Comparison of ENCODE assay signal across 14 cellular contexts in genomic region chr20:51388227-51388626, GRCh38.
DNase-seq lines count a peak whose midpoint lies in the region; ATAC-seq, FAIRE-seq and TF ChIP-seq lines count a peak whose summit lies in the region.
"Had no signal": no experiment of that assay in that cellular context is flagged by ENCODE, and none has a peak within 500 bp of the region (broad histone marks: within the 10 kb centered on the region; RNA-seq: fewer than 3 reads in every experiment).

No MANE protein-coding gene starts in this region.

- H3K36me3 ChIP-seq in SK-N-SH (replicated peaks in 1 of 2; ENCODE audit: control insufficient read depth in 1 of 2, insufficient read depth in 2 of 2, low read length in 1 of 2) (no peaks in the 10 kb centered on the region), A673 (ENCODE audit: insufficient read depth, low read length, poor library complexity, severe bottlenecking) (no peaks in the 10 kb centered on the region)

- no peaks in the 10 kb centered on the region for H3K9me3 Mint-ChIP-seq in activated naive CD8-positive, alpha-beta T cell treated with anti-CD3 and anti-CD28 coated beads, Interleukin-2, amount 50 U/mL, for 24 hours
- no peaks in the 10 kb centered on the region for H3K9me3 Mint-ChIP-seq in memory B cell

- H3K4me3 Mint-ChIP-seq in activated naive CD8-positive, alpha-beta T cell treated with anti-CD3 and anti-CD28 coated beads, Interleukin-2, amount 50 U/mL, for 24 hours, result peak overlapping the region; percentile 30
- no peak overlapping the region for H3K4me3 Mint-ChIP-seq in memory B cell

- H3K27ac ChIP-seq in SK-N-SH (ENCODE audit: low read depth in 2 of 2, low read length in 1 of 2), result peak overlapping the region in 1 of 2 experiments; percentile 50; a peak in 2 of 4 replicates
- H3K27ac ChIP-seq in A673 (ENCODE audit: low read depth, low read length, poor library complexity, severe bottlenecking), result no peak overlapping the region
- H3K27ac ChIP-seq: 22Rv1 had no signal

- H3F3A ChIP-seq in SK-N-SH (replicated peaks; ENCODE audit: insufficient read depth), result peaks cover 12% of the 10 kb centered on the region

- TF ChIP-seq RAD21 in SK-N-SH (IDR thresholded peaks at IDR 0.05; ENCODE audit: low read length), result no peak

- TF ChIP-seq CTCF in SK-N-SH (IDR thresholded peaks at IDR 0.05), result no peak
- TF ChIP-seq CTCF in A673 (conservative IDR thresholded peaks at IDR 0.05; ENCODE audit: low read depth, low read length), result no peak

- no peaks in the 10 kb centered on the region for H3K27me3 Mint-ChIP-seq in activated naive CD8-positive, alpha-beta T cell treated with anti-CD3 and anti-CD28 coated beads, Interleukin-2, amount 50 U/mL, for 24 hours
- no peaks in the 10 kb centered on the region for H3K27me3 Mint-ChIP-seq in memory B cell

- H3K27ac Mint-ChIP-seq in activated naive CD8-positive, alpha-beta T cell treated with anti-CD3 and anti-CD28 coated beads, Interleukin-2, amount 50 U/mL, for 24 hours, result peak overlapping the region; percentile 60
- H3K27ac Mint-ChIP-seq in memory B cell, result peak overlapping the region; percentile 31

- ATAC-seq in SK-N-SH treated with all-trans-retinoic acid at 6 μM for 48 hours (no peak), memory B cell (ENCODE audit: low read depth) (no peak)
- no peak for ATAC-seq in activated naive CD8-positive, alpha-beta T cell treated with anti-CD3 and anti-CD28 coated beads, Interleukin-2, amount 50 U/mL, for 24 hours

- H3K9me3 ChIP-seq in SK-N-SH, result no peaks in the 10 kb centered on the region
- H3K9me3 ChIP-seq in A673 (ENCODE audit: low read depth, low read length, poor library complexity, severe bottlenecking), result no peaks in the 10 kb centered on the region

- H3K9ac ChIP-seq in SK-N-SH, result peak overlapping the region; percentile 9; the same call in 1 of the 2 replicates

- no peaks in the 10 kb centered on the region for H4K20me1 ChIP-seq in SK-N-SH (ENCODE audit: insufficient read depth)

- no peak for DNase-seq in SK-N-SH
- DNase-seq in HTR-8/SVneo (ENCODE audit: insufficient read length, low spot score), result peak; percentile 63
- no peak for DNase-seq in activated naive CD8-positive, alpha-beta T cell treated with anti-CD3 and anti-CD28 coated beads, Interleukin-2, amount 50 U/mL, for 24 hours
- DNase-seq in memory B cell (ENCODE audit: low spot score in 2 of 2), result no peak
- no peak for DNase-seq in A673 (ENCODE audit: low spot score)
- no peak for DNase-seq in GDM1 (lab: John Stamatoyannopoulos, UW)
- no peak for DNase-seq in RPMI8226
- DNase-seq: activated naive CD4-positive, alpha-beta T cell; H7; NCI-H1105 treated with DMSO at 0.1 percent for 48 hours; NCI-H510A treated with DMSO at 0.1 percent for 48 hours; SIG-M5 had no signal

- H3K79me2 ChIP-seq in SK-N-SH (ENCODE audit: insufficient read depth), result no peaks in the 10 kb centered on the region

- H3K4me3 ChIP-seq in SK-N-SH (ENCODE audit: low read depth in 2 of 2, low read length in 1 of 2) (no peak overlapping the region), A673 (ENCODE audit: low read depth, low read length, poor library complexity, severe bottlenecking) (no peak overlapping the region)

- no peak overlapping the region for H2AFZ ChIP-seq in SK-N-SH (ENCODE audit: low read depth)

- TF ChIP-seq EP300 in SK-N-SH (IDR thresholded peaks at IDR 0.05; ENCODE audit: borderline replicate concordance in 1 of 2, low read depth in 1 of 2, low read length in 1 of 2), result no peak

- H3K4me1 ChIP-seq in SK-N-SH (ENCODE audit: control insufficient read depth in 1 of 2, insufficient read depth in 2 of 2, low read depth in 1 of 2, low read length in 1 of 2) (peaks cover 0 to 10% of the 10 kb centered on the region in 2 experiments; a peak in 2 of 4 replicates), A673 (ENCODE audit: insufficient read depth, low read length, poor library complexity, severe bottlenecking) (peaks cover 7% of the 10 kb centered on the region)

- no peak for FAIRE-seq in HTR-8/SVneo (lab: Jason Lieb, UNC)

- no TSS peak for BruUV-seq in A673 (replicated peaks; lab: Mats Ljungman, UMichigan)

- intact Hi-C loops in A673 (cut with micrococcal nuclease; ENCODE audit: unreplicated experiment), result no loop called here

- H3K27me3 ChIP-seq in SK-N-SH (ENCODE audit: insufficient read depth) (no peaks in the 10 kb centered on the region), A673 (replicated peaks; ENCODE audit: insufficient read depth, low read depth, low read length, poor library complexity) (no peaks in the 10 kb centered on the region)

- no peak overlapping the region for H3K4me2 ChIP-seq in SK-N-SH

- peaks cover 78% of the 10 kb centered on the region for H3K4me1 Mint-ChIP-seq in activated naive CD8-positive, alpha-beta T cell treated with anti-CD3 and anti-CD28 coated beads, Interleukin-2, amount 50 U/mL, for 24 hours
- H3K4me1 Mint-ChIP-seq in memory B cell, result peaks cover 14% of the 10 kb centered on the region

- no peaks in the 10 kb centered on the region for H3K9me2 ChIP-seq in SK-N-SH

- peaks cover 56% of the 10 kb centered on the region for H3K36me3 Mint-ChIP-seq in activated naive CD8-positive, alpha-beta T cell treated with anti-CD3 and anti-CD28 coated beads, Interleukin-2, amount 50 U/mL, for 24 hours (ENCODE audit: low read depth)
- H3K36me3 Mint-ChIP-seq in memory B cell, result peaks cover 12% of the 10 kb centered on the region

- POLR2A ChIA-PET in SK-N-SH (lab: Yijun Ruan, JAX), result no interaction called here
- POLR2A ChIA-PET in A673 (lab: Charles Lee; ENCODE audit: low non-redundant PET), result no interaction called here

- CTCF ChIA-PET in SK-N-SH (lab: Yijun Ruan, JAX) (interaction anchor here (1.1 to 5.5 kb wide), 6 partner anchors 9 to 208 kb away, joined by 3 to 46 read pairs (median 15); no protein-coding TSS in a partner anchor), A673 (lab: Charles Lee) (no interaction called here)

TF ChIP-seq in SK-N-SH, 30 proteins besides CTCF, POLR2A, EP300 and RAD21 (continues in another document):
- TF ChIP-seq REST (IDR thresholded peaks at IDR 0.05; ENCODE audit: low read depth, low read length), result no peak
- TF ChIP-seq FOSL2 (IDR thresholded peaks at IDR 0.05; ENCODE audit: borderline replicate concordance, low read depth), result peak; percentile 41; the same call in 1 of the 2 replicates
- TF ChIP-seq TAF1 (IDR thresholded peaks at IDR 0.05; ENCODE audit: borderline replicate concordance, low read depth, low read length), result no peak
- no peak for TF ChIP-seq SMC3 (IDR thresholded peaks at IDR 0.05; ENCODE audit: low read depth, low read length)
- TF ChIP-seq MEF2A (IDR thresholded peaks at IDR 0.05; ENCODE audit: borderline replicate concordance, low read depth), result no peak

TF ChIP-seq in SK-N-SH treated with all-trans-retinoic acid at 6 μM for 48 hours, 23 proteins besides CTCF, POLR2A, EP300 and RAD21 (continues in another document):
- no peak for TF ChIP-seq ESRRG (CRISPR knock-in tag; IDR thresholded peaks at IDR 0.05)
- no peak for TF ChIP-seq ZFP30 (CRISPR knock-in tag; IDR thresholded peaks at IDR 0.05)
- TF ChIP-seq TSHZ2 (CRISPR knock-in tag; IDR thresholded peaks at IDR 0.05), result no peak
- TF ChIP-seq CSRNP3 (CRISPR knock-in tag; IDR thresholded peaks at IDR 0.05), result no peak
- no peak for TF ChIP-seq CREB5 (CRISPR knock-in tag; IDR thresholded peaks at IDR 0.05; ENCODE audit: low read depth)
- TF ChIP-seq ISL1 (CRISPR knock-in tag; IDR thresholded peaks at IDR 0.05), result no peak
- TF ChIP-seq TOX (CRISPR knock-in tag; IDR thresholded peaks at IDR 0.05; ENCODE audit: borderline replicate concordance), result no peak
- no peak for TF ChIP-seq ZNF565 (CRISPR knock-in tag; conservative IDR thresholded peaks at IDR 0.05; ENCODE audit: low read depth)
